In the genomic region with DNA sequence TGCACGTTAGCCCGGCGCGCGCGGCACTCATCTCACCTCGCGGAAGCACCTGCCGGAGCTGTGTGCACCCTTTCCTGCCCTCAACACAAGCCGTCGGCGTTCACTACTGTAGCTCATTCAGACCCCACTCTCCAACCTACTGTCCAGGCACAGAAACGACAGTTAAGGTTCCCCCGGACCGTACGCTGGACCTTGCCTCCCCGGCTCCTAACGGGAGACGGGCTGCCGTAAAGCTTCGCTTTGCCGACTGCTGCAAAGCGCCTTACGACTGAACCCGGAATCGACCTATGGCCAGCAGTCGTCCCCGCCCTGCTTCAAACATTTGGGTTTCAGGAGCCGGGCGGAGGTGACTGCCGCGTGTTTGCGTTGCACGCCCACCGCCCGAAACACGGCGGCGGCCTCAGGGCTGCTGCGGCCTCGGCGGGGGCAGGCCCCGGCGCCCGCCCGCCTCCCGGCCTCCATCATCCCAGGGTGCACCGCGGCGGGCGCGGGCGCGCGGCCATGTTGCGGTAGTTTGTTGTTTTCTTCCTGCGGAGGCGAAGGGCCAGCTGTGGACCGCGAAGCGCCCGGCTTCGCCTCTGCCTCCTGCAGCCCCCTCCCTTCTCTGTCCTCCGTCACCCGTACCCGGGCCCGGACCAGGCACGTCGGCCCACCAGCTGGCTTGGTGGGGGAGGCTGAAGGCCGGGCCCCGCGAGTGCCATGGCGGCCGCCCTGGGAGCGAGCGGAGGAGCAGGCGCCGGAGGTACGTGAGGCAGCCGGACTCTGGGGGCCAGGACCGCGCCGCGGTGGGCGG, we compare ENCODE assay signal across 1 cellular context.
TF ChIP-seq lines count a peak whose summit lies in the region.

A gene with protein sequence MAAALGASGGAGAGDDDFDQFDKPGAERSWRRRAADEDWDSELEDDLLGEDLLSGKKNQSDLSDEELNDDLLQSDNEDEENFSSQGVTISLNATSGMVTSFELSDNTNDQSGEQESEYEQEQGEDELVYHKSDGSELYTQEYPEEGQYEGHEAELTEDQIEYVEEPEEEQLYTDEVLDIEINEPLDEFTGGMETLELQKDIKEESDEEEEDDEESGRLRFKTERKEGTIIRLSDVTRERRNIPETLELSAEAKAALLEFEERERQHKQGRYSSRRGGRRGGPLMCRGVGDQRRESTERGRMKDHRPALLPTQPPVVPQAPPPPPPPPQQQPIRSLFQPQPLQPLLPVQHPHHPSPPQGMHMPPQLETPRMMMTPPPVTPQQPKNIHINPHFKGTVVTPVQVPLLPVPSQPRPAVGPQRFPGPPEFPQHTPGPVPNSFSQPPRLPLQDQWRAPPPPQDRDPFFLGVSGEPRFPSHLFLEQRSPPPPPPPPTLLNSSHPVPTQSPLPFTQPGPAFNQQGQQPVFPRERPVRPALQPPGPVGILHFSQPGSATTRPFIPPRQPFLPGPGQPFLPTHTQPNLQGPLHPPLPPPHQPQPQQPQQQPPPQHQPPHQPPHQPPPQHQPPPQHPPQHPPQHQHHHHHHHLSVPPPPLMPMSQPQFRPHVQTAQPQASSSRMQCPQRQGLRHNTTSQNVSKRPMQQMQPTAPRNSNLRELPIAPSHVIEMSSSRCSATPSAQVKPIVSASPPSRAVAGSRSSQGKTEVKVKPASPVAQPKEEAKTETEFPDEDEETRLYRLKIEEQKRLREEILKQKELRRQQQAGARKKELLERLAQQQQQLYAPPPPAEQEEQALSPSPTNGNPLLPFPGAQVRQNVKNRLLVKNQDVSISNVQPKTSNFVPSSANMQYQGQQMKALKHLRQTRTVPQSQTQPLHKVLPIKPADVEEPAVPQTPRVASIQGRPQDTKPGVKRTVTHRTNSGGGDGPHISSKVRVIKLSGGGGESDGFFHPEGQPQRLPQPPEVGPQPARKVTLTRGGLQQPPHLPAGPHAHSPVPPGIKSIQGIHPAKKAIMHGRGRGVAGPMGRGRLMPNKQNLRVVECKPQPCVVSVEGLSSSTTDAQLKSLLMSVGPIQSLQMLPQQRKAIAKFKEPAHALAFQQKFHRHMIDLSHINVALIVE (plus strand): TSS at position 484 of the 793 bp plus-strand sequence. CDS start 216 bp downstream, at position 700.

TF ChIP-seq in endothelial cell of umbilical vein, 7 proteins besides CTCF, POLR2A, EP300 and RAD21:
- TF ChIP-seq JUN (IDR thresholded peaks at IDR 0.05; ENCODE audit: borderline replicate concordance, insufficient read depth, insufficient read length, low read depth) (no peak), GATA2 (IDR thresholded peaks at IDR 0.05; ENCODE audit: insufficient read depth, insufficient read length, low read depth, low read length) (no peak), EZH2 (IDR thresholded peaks at IDR 0.05; ENCODE audit: borderline replicate concordance, low read depth, low read length, severe bottlenecking) (no peak), FOS (IDR thresholded peaks at IDR 0.05; ENCODE audit: borderline replicate concordance, insufficient read depth, low read length) (no peak), POLR2AphosphoS5 (IDR thresholded peaks at IDR 0.05; ENCODE audit: insufficient read depth, low read depth, low read length) (peak; percentile 86)
- TF ChIP-seq, protein P1, sequence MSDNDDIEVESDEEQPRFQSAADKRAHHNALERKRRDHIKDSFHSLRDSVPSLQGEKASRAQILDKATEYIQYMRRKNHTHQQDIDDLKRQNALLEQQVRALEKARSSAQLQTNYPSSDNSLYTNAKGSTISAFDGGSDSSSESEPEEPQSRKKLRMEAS (IDR thresholded peaks at IDR 0.05; ENCODE audit: insufficient read depth, insufficient read length) = no peak
